Comparison of ENCODE assay signal across 8 cellular contexts in the genomic region with DNA sequence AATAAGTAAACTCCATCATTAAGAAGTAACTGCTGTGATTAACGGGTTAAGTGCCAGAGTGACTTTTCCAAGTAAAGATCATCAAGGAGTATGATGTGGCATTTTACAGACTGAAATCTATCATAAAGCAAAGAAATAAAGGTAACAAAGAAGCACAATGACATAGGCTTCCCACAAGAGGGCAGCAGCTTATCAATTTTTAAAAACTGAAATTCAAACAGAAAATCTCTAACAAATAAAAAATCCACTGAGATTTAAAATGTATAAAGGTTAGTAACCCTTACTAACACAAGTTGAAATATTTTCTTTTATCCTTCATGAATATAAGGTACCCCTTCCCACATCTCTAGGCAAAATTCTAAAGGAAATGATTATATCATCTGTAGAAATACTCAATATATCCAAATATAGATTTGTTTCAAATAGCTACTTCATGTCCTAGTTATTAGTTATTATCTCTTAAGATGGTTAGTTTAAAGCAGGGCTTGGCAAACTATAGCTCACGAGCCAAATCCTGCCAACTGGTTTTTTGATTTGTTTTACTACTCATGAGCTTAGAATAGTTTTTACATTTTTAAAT. TPM values are rescaled to one million over a fixed set of nuclear protein-coding genes. Genes with fewer than 3 reads are reported as not detected.
DNase-seq lines count a peak whose midpoint lies in the region; ATAC-seq, FAIRE-seq and TF ChIP-seq lines count a peak whose summit lies in the region.

No MANE protein-coding gene starts in this region.

- TF ChIP-seq RAD21 in HepG2 (CRISPR knock-in tag; IDR thresholded peaks at IDR 0.05) = 0 out of 2 replicates have a peak, but pooled peaks have one; percentile 31

- in situ Hi-C loops in HepG2 (cut with HindIII; ENCODE audit: extremely low pct_ligation_motif_present, low pct_unique_long_range_greater_than_20kb) = loop anchor here (5.0 to 10.0 kb wide), 2 partner anchors 180 to 638 kb away; no protein-coding TSS in a partner anchor

- FAIRE-seq in HepG2 (lab: Jason Lieb, UNC) = peak; percentile 47

- WGBS in body of pancreas, 2 donors = 15 to 17% methylated on average over 2 of the region's 2 CpGs
- 76% methylated on average over 2 of the region's 2 CpGs for WGBS in HepG2 (ENCODE audit: low lambda C conversion rate)

- POLR2A ChIA-PET in HepG2 (lab: Yijun Ruan, JAX) = interaction anchor here (1.2 kb wide), 1 partner anchor 30 kb away, joined by 3 read pairs; a partner anchor contains a TSS

- H2AFZ ChIP-seq in HepG2 (ENCODE audit: low read length) = no peak overlapping the region

- DNase-seq in AG20443 (ENCODE audit: low spot score) = peak; percentile 35
- peak; percentile 47 for DNase-seq in GM03348 (ENCODE audit: low spot score)
- DNase-seq in NCI-H2196 (lab: John Stamatoyannopoulos, UW; ENCODE audit: unreplicated experiment) = peak; percentile 14
- DNase-seq in body of pancreas = peak in 3 of 4 donors; percentile 24 to 51 (median 45)
- DNase-seq in HepG2 (ENCODE audit: low spot score) = peak; percentile 18
- no peak for DNase-seq in GDM1 (lab: John Stamatoyannopoulos, UW)
- no peak for DNase-seq in HK-2 (ENCODE audit: unreplicated experiment)

- no peak for ATAC-seq in body of pancreas
- ATAC-seq in HepG2 = no peak
- no peak for ATAC-seq in GM18520 (IDR thresholded peaks at IDR 0.05; ENCODE audit: unreplicated experiment)

- CTCF ChIA-PET in HepG2 (lab: Yijun Ruan, JAX; ENCODE audit: low intra/inter-chr PET ratio, low total read pairs) = interaction anchor here (1.6 to 2.6 kb wide), 3 partner anchors 30 to 627 kb away, joined by 5 to 34 read pairs (median 8); a partner anchor contains a TSS

- H3K36me3 ChIP-seq in body of pancreas (replicated peaks in 1 of 2; ENCODE audit: insufficient read depth in 1 of 2, low read depth in 2 of 2) = peaks cover 0 to 3% of the 10 kb centered on the region in 2 donors
- H3K36me3 ChIP-seq in HepG2 (replicated peaks in 1 of 2; ENCODE audit: control insufficient read depth in 1 of 2, insufficient read depth in 2 of 2, low read length in 2 of 2) = peaks cover 1 to 16% of the 10 kb centered on the region in 2 experiments; a peak in 3 of 5 replicates

- no TSS peak for BruUV-seq in HepG2 (replicated peaks; lab: Mats Ljungman, UMichigan)

- H3K79me2 ChIP-seq in HepG2 (ENCODE audit: insufficient read depth, low read length) = no peaks in the 10 kb centered on the region

- no peak overlapping the region for H3K4me2 ChIP-seq in HepG2 (ENCODE audit: low read depth, low read length)

- peak; percentile 53 to 86 (median 77) for TF ChIP-seq CTCF in body of pancreas (IDR thresholded peaks at IDR 0.05)
- peak; percentile 61 for TF ChIP-seq CTCF in HepG2 (CRISPR knock-in tag; IDR thresholded peaks at IDR 0.05)

- no peak for TF ChIP-seq EP300 in HepG2 (IDR thresholded peaks at IDR 0.05; ENCODE audit: low read depth in 2 of 2, low read length in 2 of 2)
- TF ChIP-seq EP300 in HepG2 (CRISPR knock-in tag; IDR thresholded peaks at IDR 0.05; ENCODE audit: borderline replicate concordance) = no peak

- no peak overlapping the region for H3K27ac ChIP-seq in body of pancreas
- no peak overlapping the region for H3K27ac ChIP-seq in HepG2 (ENCODE audit: extremely low read length, insufficient read depth, low read length)

- H4K20me1 ChIP-seq in HepG2 (ENCODE audit: insufficient read depth, low read length) = no peaks in the 10 kb centered on the region

- intact Hi-C loops in body of pancreas (cut with DNase I) (loop anchor here (5.0 kb wide), 1 partner anchor 180 kb away; no protein-coding TSS in a partner anchor), HepG2 (cut with micrococcal nuclease; ENCODE audit: unreplicated experiment) (loop anchor here (1.0 kb wide), 2 partner anchors 31 to 180 kb away; no protein-coding TSS in a partner anchor)

- no peaks in the 10 kb centered on the region for H3K27me3 ChIP-seq in body of pancreas
- no peaks in the 10 kb centered on the region for H3K27me3 ChIP-seq in HepG2 (ENCODE audit: control insufficient read depth in 1 of 2, insufficient read depth in 2 of 2, low read length in 2 of 2)

- H3K9ac ChIP-seq in HepG2 (ENCODE audit: insufficient read depth, low read depth, low read length) = no peak overlapping the region

- TF ChIP-seq POLR2A in body of pancreas (IDR thresholded peaks at IDR 0.05) = no peak
- TF ChIP-seq POLR2A in HepG2 (IDR thresholded peaks at IDR 0.05; ENCODE audit: insufficient read depth in 1 of 2, low read depth in 2 of 2, low read length in 2 of 2) = no peak

- H3K4me3 ChIP-seq in body of pancreas (no peak overlapping the region), HepG2 (replicated peaks in 1 of 3; ENCODE audit: insufficient read depth in 1 of 3, low read depth in 2 of 3, low read length in 3 of 3) (no peak overlapping the region)

- H3K4me1 ChIP-seq in body of pancreas (peaks cover 14% of the 10 kb centered on the region), HepG2 (ENCODE audit: insufficient read depth, low read length) (no peaks in the 10 kb centered on the region)

- H3K9me3 ChIP-seq in body of pancreas = no peaks in the 10 kb centered on the region
- no peaks in the 10 kb centered on the region for H3K9me3 ChIP-seq in HepG2 (ENCODE audit: low read length)

TF ChIP-seq in HepG2, 621 proteins besides CTCF, POLR2A, EP300 and RAD21:
- TF ChIP-seq SMC3 (IDR thresholded peaks at IDR 0.05; ENCODE audit: low read length) (peak; percentile 58; the same call in 1 of the 2 replicates), ZNF33A (CRISPR knock-in tag; IDR thresholded peaks at IDR 0.05; ENCODE audit: borderline replicate concordance) (no peak), STAG1 (CRISPR knock-in tag; IDR thresholded peaks at IDR 0.05) (peak; percentile 70), HNRNPK (IDR thresholded peaks at IDR 0.05; ENCODE audit: low read depth, low read length, poor library complexity, severe bottlenecking) (peak; percentile 2)

RNA-seq across cellular contexts. Expression of a gene that starts 29.2 kb away (rescaled TPM):
- total RNA-seq in body of pancreas = 10 to 100 TPM; 33.6 to 69.3 TPM
- total RNA-seq in HepG2 (2016; rRNA removed; fragmentation: Illumina TruSeq; extraction: Trizol) = 11.3 and 14.6 TPM in 2 replicates
- 4.1 and 4.8 TPM in 2 replicates for total RNA-seq in HepG2 (2016; cell fraction: cytosol; rRNA removed; fragmentation: Illumina TruSeq; extraction: Trizol; ENCODE audit: low read depth)
- total RNA-seq in HepG2 (2016; cell fraction: insoluble cytoplasmic fraction; rRNA removed; fragmentation: Illumina TruSeq; extraction: Trizol) = 10.6 and 13.1 TPM in 2 replicates
- 12.2 and 12.7 TPM in 2 replicates for total RNA-seq in HepG2 (2016; cell fraction: membrane; rRNA removed; fragmentation: Illumina TruSeq; extraction: Trizol)
- total RNA-seq in HepG2 (2016; cell fraction: nucleus; rRNA removed; fragmentation: Illumina TruSeq; extraction: Trizol) = 27.4 and 29.2 TPM in 2 replicates
- 13.0 and 16.0 TPM in 2 replicates for polyA plus RNA-seq in HepG2 (2011; rRNA removed)
- 5.8 and 10.3 TPM in 2 replicates for polyA plus RNA-seq in HepG2 (2011; cell fraction: cytosol; rRNA removed)
- 5.8 and 7.8 TPM in 2 replicates for polyA plus RNA-seq in HepG2 (2011; cell fraction: nucleus; rRNA removed)
- 27.2 and 34.9 TPM in 2 replicates for polyA plus RNA-seq in HepG2 (2012)
- polyA plus RNA-seq in HepG2 (2016; cell fraction: cytosol; fragmentation: Illumina TruSeq; extraction: Trizol; ENCODE audit: low read depth) = 8.3 and 10.9 TPM in 2 replicates
- polyA plus RNA-seq in HepG2 (2016; cell fraction: insoluble cytoplasmic fraction; fragmentation: Illumina TruSeq; extraction: Trizol; ENCODE audit: low read depth) = 22.6 and 22.8 TPM in 2 replicates
- 18.0 and 19.8 TPM in 2 replicates for polyA plus RNA-seq in HepG2 (2016; cell fraction: membrane; fragmentation: Illumina TruSeq; extraction: Trizol; ENCODE audit: low read depth)
- 55.5 and 64.1 TPM in 2 replicates for polyA plus RNA-seq in HepG2 (2016; cell fraction: nucleus; fragmentation: Illumina TruSeq; extraction: Trizol; ENCODE audit: insufficient read depth, low read depth)
- polyA minus RNA-seq in HepG2 (2011; rRNA and poly(A)+ RNA removed; ENCODE audit: low replicate concordance) = 2.5 and 4.8 TPM in 2 replicates
- polyA minus RNA-seq in HepG2 (2011; cell fraction: cytosol; rRNA and poly(A)+ RNA removed) = 6.2 and 7.7 TPM in 2 replicates
- polyA minus RNA-seq in HepG2 (2011; cell fraction: nucleus; rRNA and poly(A)+ RNA removed) = 35.7 and 37.3 TPM in 2 replicates

RNA-seq across cellular contexts. Expression of a gene that starts 38.1 kb away (rescaled TPM):
- total RNA-seq in body of pancreas = not detected
- not detected in 2 replicates for total RNA-seq in HepG2 (2016; rRNA removed; fragmentation: Illumina TruSeq; extraction: Trizol)
- not detected in 2 replicates for total RNA-seq in HepG2 (2016; cell fraction: cytosol; rRNA removed; fragmentation: Illumina TruSeq; extraction: Trizol; ENCODE audit: low read depth)
- not detected in 2 replicates for total RNA-seq in HepG2 (2016; cell fraction: insoluble cytoplasmic fraction; rRNA removed; fragmentation: Illumina TruSeq; extraction: Trizol)
- total RNA-seq in HepG2 (2016; cell fraction: membrane; rRNA removed; fragmentation: Illumina TruSeq; extraction: Trizol) = not detected in 2 replicates
- not detected in 2 replicates for total RNA-seq in HepG2 (2016; cell fraction: nucleus; rRNA removed; fragmentation: Illumina TruSeq; extraction: Trizol)
- polyA plus RNA-seq in HepG2 (2011; rRNA removed) = not detected in 2 replicates
- not detected in 2 replicates for polyA plus RNA-seq in HepG2 (2011; cell fraction: cytosol; rRNA removed)
- not detected in 2 replicates for polyA plus RNA-seq in HepG2 (2011; cell fraction: nucleus; rRNA removed)
- not detected in 2 replicates for polyA plus RNA-seq in HepG2 (2012)
- polyA plus RNA-seq in HepG2 (2016; cell fraction: cytosol; fragmentation: Illumina TruSeq; extraction: Trizol; ENCODE audit: low read depth) = not detected in 2 replicates
- polyA plus RNA-seq in HepG2 (2016; cell fraction: insoluble cytoplasmic fraction; fragmentation: Illumina TruSeq; extraction: Trizol; ENCODE audit: low read depth) = not detected in 2 replicates
- not detected in 2 replicates for polyA plus RNA-seq in HepG2 (2016; cell fraction: membrane; fragmentation: Illumina TruSeq; extraction: Trizol; ENCODE audit: low read depth)
- not detected in 2 replicates for polyA plus RNA-seq in HepG2 (2016; cell fraction: nucleus; fragmentation: Illumina TruSeq; extraction: Trizol; ENCODE audit: insufficient read depth, low read depth)
- polyA minus RNA-seq in HepG2 (2011; rRNA and poly(A)+ RNA removed; ENCODE audit: low replicate concordance) = not detected in 2 replicates
- not detected in 2 replicates for polyA minus RNA-seq in HepG2 (2011; cell fraction: cytosol; rRNA and poly(A)+ RNA removed)
- not detected in 2 replicates for polyA minus RNA-seq in HepG2 (2011; cell fraction: nucleus; rRNA and poly(A)+ RNA removed)

Comparison
In these comparisons a context has a peak if more than half of its experiments do, and no peak if none do; other contexts are left out.
1. DNase-seq: peak in AG20443 (single experiment), GM03348 (single experiment), NCI-H2196 (single experiment), body of pancreas (3 of 4) and HepG2 (single experiment); none in GDM1 (single experiment) and HK-2 (single experiment).